ENCODE assay signal across 21 cellular contexts in the genomic region with DNA sequence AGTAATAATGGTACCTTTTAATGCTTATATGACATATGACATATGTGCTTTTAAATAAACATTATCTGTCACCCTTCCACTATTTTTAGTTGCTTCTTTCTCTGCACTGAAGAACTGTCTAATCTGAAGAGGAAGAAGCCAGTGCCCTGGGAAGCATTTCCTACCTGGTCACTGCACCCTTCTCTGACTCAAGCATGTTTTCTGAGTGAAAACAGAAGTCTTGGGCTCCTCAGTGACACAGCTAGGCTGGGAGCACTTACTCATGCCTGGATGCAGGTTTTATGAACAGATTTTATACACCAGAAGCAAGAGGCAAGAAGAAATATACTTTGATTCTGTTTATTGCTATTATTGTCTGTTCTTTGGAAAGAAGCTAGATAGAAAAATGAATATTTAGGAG.
DNase-seq lines count a peak whose midpoint lies in the region; ATAC-seq, FAIRE-seq and TF ChIP-seq lines count a peak whose summit lies in the region.
"Had no signal": no experiment of that assay in that cellular context is flagged by ENCODE, and none has a peak within 500 bp of the region (broad histone marks: within the 10 kb centered on the region; RNA-seq: fewer than 3 reads in every experiment).

No MANE protein-coding gene starts in this region.

- H3K4me3 ChIP-seq in neural cell (ENCODE audit: low read length), result peak overlapping the region; percentile 30
- H3K4me3 ChIP-seq: GM12878 had no signal

- H3K9me3 ChIP-seq in neural cell (ENCODE audit: low read length), result no peaks in the 10 kb centered on the region

- no peaks in the 10 kb centered on the region for H3K9me2 ChIP-seq in neural cell (ENCODE audit: insufficient read depth, low read length)

- TF ChIP-seq EP300 in neural cell (conservative IDR thresholded peaks at IDR 0.05; ENCODE audit: poor library complexity, severe bottlenecking), result no peak

- H3K27ac ChIP-seq in VCaP (peak overlapping the region; percentile 75), neural cell (ENCODE audit: low read length) (peak overlapping the region; percentile 57)
- H3K27ac ChIP-seq: KMS-11 had no signal

- peak overlapping the region; percentile 30 for H3K4me2 ChIP-seq in neural cell (ENCODE audit: low read length)
- H3K4me2 ChIP-seq: KMS-11 had no signal

- no peaks in the 10 kb centered on the region for H3K36me3 ChIP-seq in neural cell (ENCODE audit: insufficient read depth, low read length)

- peaks cover 99% of the 10 kb centered on the region for H3K79me2 ChIP-seq in neural cell (replicated peaks; ENCODE audit: insufficient read depth, low read length)

- no peak for TF ChIP-seq CTCF in VCaP (conservative IDR thresholded peaks at IDR 0.05)
- no peak for TF ChIP-seq CTCF in neural cell (IDR thresholded peaks at IDR 0.05; ENCODE audit: poor library complexity, severe bottlenecking)

- ATAC-seq in HG02884 (IDR thresholded peaks at IDR 0.05; ENCODE audit: unreplicated experiment) (peak; percentile 82), esophagus mucosa (no peak), HG03039 (IDR thresholded peaks at IDR 0.05; ENCODE audit: unreplicated experiment) (no peak)
- ATAC-seq: GM12878 had no signal

- no peak overlapping the region for H2AFZ ChIP-seq in neural cell (ENCODE audit: low read depth, low read length)

- FAIRE-seq in GM12892 (lab: Jason Lieb, UNC), result peak; percentile 54
- FAIRE-seq: GM12878, H54 had no signal

- H4K20me1 ChIP-seq in neural cell (ENCODE audit: insufficient read depth), result no peaks in the 10 kb centered on the region

- TF ChIP-seq POLR2A in GM12892 (IDR thresholded peaks at IDR 0.05; ENCODE audit: low read depth, low read length), result no peak

- no peaks in the 10 kb centered on the region for H3K27me3 ChIP-seq in neural cell (ENCODE audit: insufficient read depth, low read depth, low read length)

- H3K9ac ChIP-seq in neural cell (ENCODE audit: low read length), result peak overlapping the region; percentile 18
- H3K9ac ChIP-seq: KMS-11 had no signal

- DNase-seq in GM12892 (ENCODE audit: insufficient read length) (no peak), DMS79 (lab: John Stamatoyannopoulos, UW) (no peak)
- DNase-seq: CD4-positive, alpha-beta T cell; COR-L47; DMS79 treated with DMSO at 0.1 percent for 48 hours; IMR-90; NCI-H1105; NCI-H146; NCI-H2029; NCI-H226; NCI-H510A treated with DMSO at 0.1 percent for 48 hours; NCI-H774; Right ventricle myocardium superior had no signal

- no peak for TF ChIP-seq RAD21 in neural cell (conservative IDR thresholded peaks at IDR 0.05)

- H3F3A ChIP-seq in neural cell (ENCODE audit: insufficient read depth, low read length, poor library complexity, severe bottlenecking), result peaks cover 4% of the 10 kb centered on the region

TF ChIP-seq in neural cell, 6 proteins besides CTCF, POLR2A, EP300 and RAD21:
- TF ChIP-seq, protein P1, sequence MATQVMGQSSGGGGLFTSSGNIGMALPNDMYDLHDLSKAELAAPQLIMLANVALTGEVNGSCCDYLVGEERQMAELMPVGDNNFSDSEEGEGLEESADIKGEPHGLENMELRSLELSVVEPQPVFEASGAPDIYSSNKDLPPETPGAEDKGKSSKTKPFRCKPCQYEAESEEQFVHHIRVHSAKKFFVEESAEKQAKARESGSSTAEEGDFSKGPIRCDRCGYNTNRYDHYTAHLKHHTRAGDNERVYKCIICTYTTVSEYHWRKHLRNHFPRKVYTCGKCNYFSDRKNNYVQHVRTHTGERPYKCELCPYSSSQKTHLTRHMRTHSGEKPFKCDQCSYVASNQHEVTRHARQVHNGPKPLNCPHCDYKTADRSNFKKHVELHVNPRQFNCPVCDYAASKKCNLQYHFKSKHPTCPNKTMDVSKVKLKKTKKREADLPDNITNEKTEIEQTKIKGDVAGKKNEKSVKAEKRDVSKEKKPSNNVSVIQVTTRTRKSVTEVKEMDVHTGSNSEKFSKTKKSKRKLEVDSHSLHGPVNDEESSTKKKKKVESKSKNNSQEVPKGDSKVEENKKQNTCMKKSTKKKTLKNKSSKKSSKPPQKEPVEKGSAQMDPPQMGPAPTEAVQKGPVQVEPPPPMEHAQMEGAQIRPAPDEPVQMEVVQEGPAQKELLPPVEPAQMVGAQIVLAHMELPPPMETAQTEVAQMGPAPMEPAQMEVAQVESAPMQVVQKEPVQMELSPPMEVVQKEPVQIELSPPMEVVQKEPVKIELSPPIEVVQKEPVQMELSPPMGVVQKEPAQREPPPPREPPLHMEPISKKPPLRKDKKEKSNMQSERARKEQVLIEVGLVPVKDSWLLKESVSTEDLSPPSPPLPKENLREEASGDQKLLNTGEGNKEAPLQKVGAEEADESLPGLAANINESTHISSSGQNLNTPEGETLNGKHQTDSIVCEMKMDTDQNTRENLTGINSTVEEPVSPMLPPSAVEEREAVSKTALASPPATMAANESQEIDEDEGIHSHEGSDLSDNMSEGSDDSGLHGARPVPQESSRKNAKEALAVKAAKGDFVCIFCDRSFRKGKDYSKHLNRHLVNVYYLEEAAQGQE (IDR thresholded peaks at IDR 0.05; ENCODE audit: borderline replicate concordance), result no peak
- TF ChIP-seq SMC3 (conservative IDR thresholded peaks at IDR 0.05; ENCODE audit: poor library complexity) (no peak), EZH2 (IDR thresholded peaks at IDR 0.05; ENCODE audit: borderline replicate concordance, insufficient read depth, low read length, poor library complexity, severe bottlenecking) (no peak), POLR2AphosphoS5 (IDR thresholded peaks at IDR 0.05) (no peak), TAF1 (IDR thresholded peaks at IDR 0.05; ENCODE audit: low read depth) (no peak)
